ENCODE assay signal across 25 cellular contexts in genomic region chrX:128862557-128862956, GRCh38.
DNase-seq lines count a peak whose midpoint lies in the region; ATAC-seq, FAIRE-seq and TF ChIP-seq lines count a peak whose summit lies in the region.
"Had no signal": no experiment of that assay in that cellular context is flagged by ENCODE, and none has a peak within 500 bp of the region (broad histone marks: within the 10 kb centered on the region; RNA-seq: fewer than 3 reads in every experiment).

No MANE protein-coding gene starts in this region.

- no peaks in the 10 kb centered on the region for H3K36me3 ChIP-seq in astrocyte (ENCODE audit: insufficient read depth, low read length)
- no peaks in the 10 kb centered on the region for H3K36me3 ChIP-seq in colonic mucosa
- H3K36me3 ChIP-seq: BE2C; BLaER1 treated with 17β-estradiol and CSF1 and Interleukin-3, amounts not matched to agents 10 nM and 100 nM; HAP-1 had no signal

- no peaks in the 10 kb centered on the region for H3K36me3 Mint-ChIP-seq in astrocyte (ENCODE audit: low read depth, unreplicated experiment)
- H3K36me3 Mint-ChIP-seq: CD14-positive monocyte; CD8-positive, alpha-beta memory T cell had no signal

- H3K4me1 ChIP-seq in astrocyte (ENCODE audit: insufficient read depth, low read length) (no peaks in the 10 kb centered on the region), colonic mucosa (no peaks in the 10 kb centered on the region)
- H3K4me1 ChIP-seq: BE2C; BLaER1 treated with 17β-estradiol and CSF1 and Interleukin-3, amounts not matched to agents 10 nM and 100 nM; HAP-1 had no signal

- peak; percentile 64 for FAIRE-seq in astrocyte (lab: Jason Lieb, UNC)
- FAIRE-seq: A204.1, D721Med, G401.6, GM12892, H54 had no signal

- H3K9ac ChIP-seq in astrocyte (ENCODE audit: low read length): no peak overlapping the region
- H3K9ac ChIP-seq in colonic mucosa (ENCODE audit: low read depth in 2 of 2, low read length in 2 of 2): no peak overlapping the region
- H3K9ac ChIP-seq: BLaER1 treated with 17β-estradiol and CSF1 and Interleukin-3, amounts not matched to agents 10 nM and 100 nM had no signal

- no peak overlapping the region for H3K27ac Mint-ChIP-seq in astrocyte (ENCODE audit: unreplicated experiment)
- H3K27ac Mint-ChIP-seq: CD14-positive monocyte; CD4-positive, alpha-beta T cell; CD8-positive, alpha-beta memory T cell; HFFc6 had no signal

- H4K20me1 ChIP-seq in astrocyte (ENCODE audit: insufficient read depth, low read length): no peaks in the 10 kb centered on the region
- H4K20me1 ChIP-seq: BLaER1 treated with 17β-estradiol and CSF1 and Interleukin-3, amounts not matched to agents 10 nM and 100 nM had no signal

- H3K4me3 ChIP-seq in astrocyte (ENCODE audit: insufficient read depth, low read depth, low read length) (no peak overlapping the region), colonic mucosa (no peak overlapping the region)
- H3K4me3 ChIP-seq: BLaER1 treated with 17β-estradiol and CSF1 and Interleukin-3, amounts not matched to agents 10 nM and 100 nM; HAP-1 had no signal

- DNase-seq in DMS153 (lab: John Stamatoyannopoulos, UW) (peak; percentile 51), DMS153 treated with DMSO at 0.1 percent for 48 hours (lab: John Stamatoyannopoulos, UW; ENCODE audit: unreplicated experiment) (no peak), NCI-H69 (lab: John Stamatoyannopoulos, UW) (peak; percentile 81), astrocyte (ENCODE audit: low read depth) (no peak), colonic mucosa (no peak)
- DNase-seq: ACHN; AML-193; BE2C; CD4-positive, alpha-beta T cell; CD8-positive, alpha-beta memory T cell; DMS 273 treated with DMSO at 0.1 percent for 48 hours; DND-41; GOT3; HFFc6 had no signal

- H3K9me3 ChIP-seq in astrocyte (ENCODE audit: insufficient read depth, low read depth, low read length) (no peaks in the 10 kb centered on the region), colonic mucosa (no peaks in the 10 kb centered on the region)
- H3K9me3 ChIP-seq: BE2C; BLaER1 treated with 17β-estradiol and CSF1 and Interleukin-3, amounts not matched to agents 10 nM and 100 nM; HAP-1 had no signal

- no peaks in the 10 kb centered on the region for H3K27me3 Mint-ChIP-seq in astrocyte (ENCODE audit: low read depth, unreplicated experiment)
- H3K27me3 Mint-ChIP-seq: CD4-positive, alpha-beta T cell had no signal

- no peaks in the 10 kb centered on the region for H3K9me3 Mint-ChIP-seq in astrocyte (ENCODE audit: unreplicated experiment)
- H3K9me3 Mint-ChIP-seq: CD14-positive monocyte; CD4-positive, alpha-beta T cell; HFFc6 had no signal

- no peak overlapping the region for H2AFZ ChIP-seq in astrocyte (ENCODE audit: low read depth, low read length)

- no peak for TF ChIP-seq CTCF in astrocyte (IDR thresholded peaks at IDR 0.05; ENCODE audit: insufficient read depth, low read depth, low read length)
- TF ChIP-seq CTCF in colonic mucosa (IDR thresholded peaks at IDR 0.05): no peak

- no peak overlapping the region for H3K4me3 Mint-ChIP-seq in astrocyte (ENCODE audit: unreplicated experiment)
- H3K4me3 Mint-ChIP-seq: CD14-positive monocyte; CD4-positive, alpha-beta T cell; CD8-positive, alpha-beta memory T cell; HFFc6 had no signal

- intact Hi-C loops in colonic mucosa (cut with DNase I): no loop called here

- no peak overlapping the region for H3K4me2 ChIP-seq in astrocyte (ENCODE audit: low read length)
- H3K4me2 ChIP-seq: BLaER1 treated with 17β-estradiol and CSF1 and Interleukin-3, amounts not matched to agents 10 nM and 100 nM had no signal

- ATAC-seq in HG03378 (IDR thresholded peaks at IDR 0.05; ENCODE audit: unreplicated experiment) (no peak), HG02885 (IDR thresholded peaks at IDR 0.05; ENCODE audit: poor library complexity, unreplicated experiment) (no peak)

- H3K27ac ChIP-seq in astrocyte (ENCODE audit: low read depth, low read length) (no peak overlapping the region), colonic mucosa (no peak overlapping the region)
- H3K27ac ChIP-seq: 22Rv1; BLaER1 treated with 17β-estradiol and CSF1 and Interleukin-3, amounts not matched to agents 10 nM and 100 nM had no signal

- H3K27me3 ChIP-seq in astrocyte (ENCODE audit: insufficient read depth, low read length) (no peaks in the 10 kb centered on the region), colonic mucosa (no peaks in the 10 kb centered on the region)
- H3K27me3 ChIP-seq: BE2C had no signal

- no peaks in the 10 kb centered on the region for H3K4me1 Mint-ChIP-seq in astrocyte (ENCODE audit: low read depth, unreplicated experiment)
- H3K4me1 Mint-ChIP-seq: CD14-positive monocyte; CD8-positive, alpha-beta memory T cell had no signal

- H3K79me2 ChIP-seq in astrocyte (ENCODE audit: insufficient read depth, low read length): no peaks in the 10 kb centered on the region

Comparison
In these comparisons a context has a peak if more than half of its experiments do, and no peak if none do; other contexts are left out.
1. DNase-seq: peak in DMS153 (single experiment) and NCI-H69 (single experiment); none in DMS153 treated with DMSO at 0.1 percent for 48 hours (single experiment), astrocyte (single experiment) and colonic mucosa (single experiment).